ENCODE assay signal across 13 cellular contexts in genomic region chr18:46856975-46857374, GRCh38.
DNase-seq lines count a peak whose midpoint lies in the region; ATAC-seq and TF ChIP-seq lines count a peak whose summit lies in the region.
"Had no signal": no experiment of that assay in that cellular context is flagged by ENCODE, and none has a peak within 500 bp of the region (broad histone marks: within the 10 kb centered on the region; RNA-seq: fewer than 3 reads in every experiment).

No MANE protein-coding gene starts in this region.

- H3K4ac ChIP-seq in mesendoderm (ENCODE audit: low read depth, low read length) (no peak overlapping the region), neuronal stem cell (ENCODE audit: low read length) (no peak overlapping the region)

- H4K5ac ChIP-seq in mesendoderm (ENCODE audit: low read length) = no peak overlapping the region

- H2BK15ac ChIP-seq in mesendoderm (replicated peaks; ENCODE audit: low read depth) (no peak overlapping the region), neuronal stem cell (ENCODE audit: low read length) (no peak overlapping the region)

- H3F3A ChIP-seq in DOHH2 (ENCODE audit: control insufficient read depth, insufficient read depth) = peaks cover 4% of the 10 kb centered on the region; the same call in 1 of the 2 replicates

- H3K79me1 ChIP-seq in mesendoderm (ENCODE audit: low read length) (no peaks in the 10 kb centered on the region), neuronal stem cell (ENCODE audit: low read depth, low read length) (no peaks in the 10 kb centered on the region)

- TF ChIP-seq CTCF in DOHH2 (IDR thresholded peaks at IDR 0.05; ENCODE audit: low read depth, low read length, poor library complexity, severe bottlenecking) (peak; percentile 28), astrocyte of the spinal cord (IDR thresholded peaks at IDR 0.05; ENCODE audit: low read depth, low read length) (peak; percentile 10)

- H2AK5ac ChIP-seq in mesendoderm (ENCODE audit: low read length) = no peak overlapping the region
- no peak overlapping the region for H2AK5ac ChIP-seq in neuronal stem cell (ENCODE audit: low read depth, low read length)

- H3K4me3 ChIP-seq in DOHH2 (ENCODE audit: low read length) (no peak overlapping the region), astrocyte of the spinal cord (ENCODE audit: low read depth, low read length) (no peak overlapping the region), mesendoderm (ENCODE audit: low read length) (no peak overlapping the region), neuronal stem cell (ENCODE audit: low read length in 2 of 2) (no peak overlapping the region)
- H3K4me3 ChIP-seq: ovary, Peyer's patch had no signal

- H3K36me3 ChIP-seq in DOHH2 (ENCODE audit: control insufficient read depth, low read length) = peaks cover 33% of the 10 kb centered on the region
- no peaks in the 10 kb centered on the region for H3K36me3 ChIP-seq in mesendoderm (ENCODE audit: control insufficient read depth, insufficient read depth, low read length)
- H3K36me3 ChIP-seq in neuronal stem cell (replicated peaks in 1 of 2; ENCODE audit: control insufficient read depth in 2 of 2, insufficient read depth in 2 of 2, low read length in 2 of 2) = peaks cover 7 to 20% of the 10 kb centered on the region in 2 donors
- H3K36me3 ChIP-seq: ovary had no signal

- peaks cover 22% of the 10 kb centered on the region for H3K79me2 ChIP-seq in DOHH2 (ENCODE audit: control insufficient read depth, low read length)
- no peaks in the 10 kb centered on the region for H3K79me2 ChIP-seq in mesendoderm (ENCODE audit: control insufficient read depth, insufficient read depth, low read length)

- no peaks in the 10 kb centered on the region for H4K20me1 ChIP-seq in DOHH2 (ENCODE audit: control insufficient read depth, insufficient read depth, low read depth, low read length)

- H3K9ac ChIP-seq in mesendoderm (ENCODE audit: low read length) (no peak overlapping the region), neuronal stem cell (ENCODE audit: low read depth, low read length, poor library complexity) (no peak overlapping the region)

- H3K27me3 ChIP-seq in DOHH2 (ENCODE audit: control insufficient read depth, low read length) (no peaks in the 10 kb centered on the region), mesendoderm (ENCODE audit: insufficient read depth, low read length, poor library complexity) (no peaks in the 10 kb centered on the region), neuronal stem cell (ENCODE audit: control insufficient read depth in 3 of 3, insufficient read depth in 3 of 3, low read depth in 1 of 3, low read length in 3 of 3) (no peaks in the 10 kb centered on the region)
- H3K27me3 ChIP-seq: ovary, Peyer's patch had no signal

- H3K14ac ChIP-seq in neuronal stem cell (ENCODE audit: low read length) = no peak overlapping the region

- in situ Hi-C loops in astrocyte of the spinal cord (cut with HindIII; ENCODE audit: low sequenced_read_pairs) = no loop called here

- no peaks in the 10 kb centered on the region for H3K9me3 ChIP-seq in DOHH2 (ENCODE audit: control insufficient read depth, insufficient read depth, low read length)
- no peaks in the 10 kb centered on the region for H3K9me3 ChIP-seq in neuronal stem cell (replicated peaks in 1 of 2; ENCODE audit: control insufficient read depth in 2 of 2, insufficient read depth in 1 of 2, low read depth in 1 of 2, low read length in 2 of 2)
- H3K9me3 ChIP-seq: ovary, Peyer's patch had no signal

- no peak overlapping the region for H3K23ac ChIP-seq in mesendoderm (ENCODE audit: low read length)
- H3K23ac ChIP-seq in neuronal stem cell (ENCODE audit: low read depth, low read length, poor library complexity) = no peak overlapping the region

- peaks cover 60% of the 10 kb centered on the region for H3K4me1 ChIP-seq in DOHH2 (ENCODE audit: control insufficient read depth, low read length)
- no peaks in the 10 kb centered on the region for H3K4me1 ChIP-seq in mesendoderm (ENCODE audit: control insufficient read depth, low read depth, low read length)
- H3K4me1 ChIP-seq in neuronal stem cell (ENCODE audit: control insufficient read depth in 2 of 2, insufficient read depth in 1 of 2, low read depth in 1 of 2, low read length in 2 of 2) = no peaks in the 10 kb centered on the region
- H3K4me1 ChIP-seq: Peyer's patch had no signal

- H3K4me2 ChIP-seq in DOHH2 (ENCODE audit: low read length) (no peak overlapping the region), mesendoderm (ENCODE audit: low read length) (no peak overlapping the region), neuronal stem cell (ENCODE audit: insufficient read depth, low read length, poor library complexity, severe bottlenecking) (no peak overlapping the region)

- no peak overlapping the region for H4K91ac ChIP-seq in neuronal stem cell (ENCODE audit: low read depth, low read length, poor library complexity)

- no peak overlapping the region for H2BK5ac ChIP-seq in mesendoderm (ENCODE audit: low read length)
- H2BK5ac ChIP-seq in neuronal stem cell (ENCODE audit: low read length) = no peak overlapping the region

- H3K18ac ChIP-seq in mesendoderm (ENCODE audit: low read length) (no peak overlapping the region), neuronal stem cell (ENCODE audit: low read length) (no peak overlapping the region)

- no peak overlapping the region for H2AFZ ChIP-seq in neuronal stem cell (ENCODE audit: low read length)

- peak; percentile 33 for DNase-seq in NCI-H1092 (lab: John Stamatoyannopoulos, UW)
- DNase-seq in astrocyte of the spinal cord (ENCODE audit: low read depth, low spot score) = no peak
- DNase-seq in mesendoderm = peak; percentile 23
- no peak for DNase-seq in neuronal stem cell (ENCODE audit: low spot score)
- no peak for DNase-seq in H4 (ENCODE audit: low spot score)
- DNase-seq in activated T-cell treated with anti-CD3 and anti-CD28 coated beads for 4 hours = no peak
- DNase-seq: activated CD4-positive, alpha-beta memory T cell treated with anti-CD3 and anti-CD28 coated beads for 36 hours; activated naive CD4-positive, alpha-beta T cell treated with anti-CD3 and anti-CD28 coated beads, Interleukin-2, amount 10 ng/mL, durations not matched to agents 7 days and 5 days; ovary; Peyer's patch; stimulated activated CD4-positive, alpha-beta T cell treated with anti-CD3 and anti-CD28 coated beads, Interleukin-4, amount 100 ng/mL, for 1 hour had no signal

- H3K9me2 ChIP-seq in DOHH2 (replicated peaks; ENCODE audit: control insufficient read depth, low read length) = no peaks in the 10 kb centered on the region

- no peak overlapping the region for H2BK120ac ChIP-seq in mesendoderm (ENCODE audit: low read depth, low read length)
- H2BK120ac ChIP-seq in neuronal stem cell (ENCODE audit: low read depth, low read length) = no peak overlapping the region

- ATAC-seq in GM19035 (IDR thresholded peaks at IDR 0.05; ENCODE audit: unreplicated experiment) = no peak

- no peak overlapping the region for H2BK12ac ChIP-seq in neuronal stem cell (ENCODE audit: low read length)

- H4K8ac ChIP-seq in mesendoderm (ENCODE audit: low read depth, low read length) (no peak overlapping the region), neuronal stem cell (ENCODE audit: low read depth, low read length) (no peak overlapping the region)

- H3K56ac ChIP-seq in mesendoderm (ENCODE audit: low read length) = no peak overlapping the region

- H3K27ac ChIP-seq in DOHH2 (ENCODE audit: low read depth, low read length) (no peak overlapping the region), mesendoderm (ENCODE audit: low read depth, low read length) (no peak overlapping the region), neuronal stem cell (replicated peaks; ENCODE audit: low read length) (no peak overlapping the region)
- H3K27ac ChIP-seq: ovary, Peyer's patch had no signal

Comparison
In these comparisons a context has a peak if more than half of its experiments do, and no peak if none do; other contexts are left out.
1. DNase-seq: peak in NCI-H1092 (single experiment) and mesendoderm (single experiment); none in astrocyte of the spinal cord (single experiment), neuronal stem cell (single experiment), H4 (single experiment) and activated T-cell treated with anti-CD3 and anti-CD28 coated beads for 4 hours (single experiment).